In genomic region chr15:80977627-80978036, GRCh38 we compare ENCODE assay signal across 8 cellular contexts. TPM values are rescaled to one million over a fixed set of nuclear protein-coding genes. Genes with fewer than 3 reads are reported as not detected.
DNase-seq lines count a peak whose midpoint lies in the region; ATAC-seq and TF ChIP-seq lines count a peak whose summit lies in the region.

No MANE protein-coding gene starts in this region.

- 43% methylated on average over 7 of the region's 7 CpGs for WGBS in prostate gland

- TF ChIP-seq POLR2A in prostate gland (IDR thresholded peaks at IDR 0.05): no peak

- H3K27ac ChIP-seq in foreskin keratinocyte (no peak overlapping the region), prostate gland (no peak overlapping the region)

- H3K4me1 ChIP-seq in foreskin keratinocyte: no peaks in the 10 kb centered on the region
- peaks cover 14% of the 10 kb centered on the region for H3K4me1 ChIP-seq in prostate gland (replicated peaks)

- ATAC-seq in foreskin keratinocyte: peak; percentile 95
- ATAC-seq in HG03159 (IDR thresholded peaks at IDR 0.05; ENCODE audit: unreplicated experiment): no peak
- no peak for ATAC-seq in GM18511 (IDR thresholded peaks at IDR 0.05; ENCODE audit: unreplicated experiment)

- no peaks in the 10 kb centered on the region for H3K27me3 ChIP-seq in foreskin keratinocyte
- H3K27me3 ChIP-seq in prostate gland (replicated peaks; ENCODE audit: insufficient read depth): no peaks in the 10 kb centered on the region

- no peaks in the 10 kb centered on the region for H3K9me3 ChIP-seq in prostate gland

- H3K36me3 ChIP-seq in prostate gland: no peaks in the 10 kb centered on the region

- H3K4me3 ChIP-seq in prostate gland: no peak overlapping the region

- peak; percentile 73 for DNase-seq in activated effector memory CD4-positive, alpha-beta T cell treated with anti-CD3 and anti-CD28 coated beads, Interleukin-2, amount 50 U/mL, for 16 hours
- DNase-seq in activated effector memory CD4-positive, alpha-beta T cell treated with Interleukin-2 at 50 U/mL for 16 hours: no peak
- DNase-seq in NCI-H748 treated with DMSO at 0.1 percent for 48 hours (lab: John Stamatoyannopoulos, UW): peak; percentile 29
- DNase-seq in activated T-helper 9 cell treated with anti-CD3 and anti-CD28 coated beads, Interleukin-2, amount 50 U/mL, for 16 hours (ENCODE audit: low read depth): peak; percentile 9
- DNase-seq in foreskin keratinocyte: no peak
- DNase-seq in prostate gland (ENCODE audit: low spot score): peak; percentile 54

- intact Hi-C loops in prostate gland (cut with DNase I): loop anchor here (5.0 kb wide), 1 partner anchor 290 kb away; no protein-coding TSS in a partner anchor

- TF ChIP-seq CTCF in foreskin keratinocyte (conservative IDR thresholded peaks at IDR 0.05): peak; percentile 80
- peak in 3 of 4 experiments; percentile 50 to 64 (median 62) for TF ChIP-seq CTCF in prostate gland (IDR thresholded peaks at IDR 0.05)

RNA-seq across cellular contexts. Expression of gene MESD, which starts 12.0 kb away (rescaled TPM):
- total RNA-seq in foreskin keratinocyte (31.0 and 32.4 TPM in 2 replicates), prostate gland (10 to 100 TPM; 28.0 to 33.9 TPM)
- 27.1 and 29.9 TPM in 2 replicates for polyA plus RNA-seq in foreskin keratinocyte

RNA-seq across cellular contexts. Expression of gene TLNRD1, which starts 23.1 kb away (rescaled TPM):
- total RNA-seq in foreskin keratinocyte: 11.5 and 12.4 TPM in 2 replicates
- polyA plus RNA-seq in foreskin keratinocyte: 7.4 and 8.1 TPM in 2 replicates
- 10 to 100 TPM; 19.3 to 25.4 TPM for total RNA-seq in prostate gland

Comparison
In these comparisons a context has a peak if more than half of its experiments do, and no peak if none do; other contexts are left out.
1. DNase-seq: peak in activated effector memory CD4-positive, alpha-beta T cell treated with anti-CD3 and anti-CD28 coated beads, Interleukin-2, amount 50 U/mL, for 16 hours (single experiment), NCI-H748 treated with DMSO at 0.1 percent for 48 hours (single experiment), activated T-helper 9 cell treated with anti-CD3 and anti-CD28 coated beads, Interleukin-2, amount 50 U/mL, for 16 hours (single experiment) and prostate gland (single experiment); none in activated effector memory CD4-positive, alpha-beta T cell treated with Interleukin-2 at 50 U/mL for 16 hours (single experiment) and foreskin keratinocyte (0 of 2).